In the genomic region with DNA sequence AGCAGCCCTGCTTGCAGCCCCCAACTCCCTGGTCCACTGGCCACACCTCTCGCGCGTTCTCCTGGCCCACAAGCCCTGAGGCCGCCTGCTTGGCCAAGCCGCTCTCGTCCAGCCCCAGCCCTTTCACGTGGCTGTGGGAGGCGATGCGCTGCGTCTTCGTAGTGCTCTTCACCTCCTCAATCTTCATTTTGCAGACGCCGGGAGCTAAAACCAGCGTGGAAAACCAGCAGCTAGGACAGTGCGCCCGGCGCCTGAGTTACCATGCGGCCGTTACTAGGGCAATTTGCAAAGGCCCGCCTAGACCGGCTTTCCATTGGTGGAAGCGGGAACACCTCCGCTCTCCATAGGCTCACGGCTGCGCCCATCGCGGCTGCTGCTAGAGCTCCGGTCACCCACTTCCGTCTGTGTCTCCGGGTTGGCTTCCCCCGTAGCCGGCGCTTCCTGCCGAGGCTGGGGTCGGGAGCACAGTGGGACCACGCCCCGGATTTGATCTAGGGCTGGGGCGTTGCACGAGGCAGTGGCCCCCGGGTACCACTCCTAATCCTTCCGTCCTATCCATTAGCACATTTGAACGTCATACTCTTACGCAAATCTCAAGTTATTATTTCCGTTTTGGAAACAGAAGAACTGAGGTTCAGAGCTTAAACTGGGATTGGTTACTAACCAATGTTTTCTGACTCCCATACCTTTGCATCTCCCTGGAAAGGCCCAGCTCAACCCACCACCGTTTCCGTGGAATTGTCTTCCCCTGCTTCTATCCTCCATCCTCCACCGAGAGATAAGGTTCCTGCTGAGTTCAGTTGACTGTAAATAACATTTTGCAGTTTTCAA, we compare ENCODE assay signal across 1 cellular context.
TF ChIP-seq lines count a peak whose summit lies in the region.

A gene (minus strand): TSS at position 275 of the 831 bp plus-strand sequence. CDS start 88 bp downstream, at position 187.

TF ChIP-seq in HepG2, 621 proteins besides CTCF, POLR2A, EP300 and RAD21 (continued from another document and continues in another):
- TF ChIP-seq, protein P1, sequence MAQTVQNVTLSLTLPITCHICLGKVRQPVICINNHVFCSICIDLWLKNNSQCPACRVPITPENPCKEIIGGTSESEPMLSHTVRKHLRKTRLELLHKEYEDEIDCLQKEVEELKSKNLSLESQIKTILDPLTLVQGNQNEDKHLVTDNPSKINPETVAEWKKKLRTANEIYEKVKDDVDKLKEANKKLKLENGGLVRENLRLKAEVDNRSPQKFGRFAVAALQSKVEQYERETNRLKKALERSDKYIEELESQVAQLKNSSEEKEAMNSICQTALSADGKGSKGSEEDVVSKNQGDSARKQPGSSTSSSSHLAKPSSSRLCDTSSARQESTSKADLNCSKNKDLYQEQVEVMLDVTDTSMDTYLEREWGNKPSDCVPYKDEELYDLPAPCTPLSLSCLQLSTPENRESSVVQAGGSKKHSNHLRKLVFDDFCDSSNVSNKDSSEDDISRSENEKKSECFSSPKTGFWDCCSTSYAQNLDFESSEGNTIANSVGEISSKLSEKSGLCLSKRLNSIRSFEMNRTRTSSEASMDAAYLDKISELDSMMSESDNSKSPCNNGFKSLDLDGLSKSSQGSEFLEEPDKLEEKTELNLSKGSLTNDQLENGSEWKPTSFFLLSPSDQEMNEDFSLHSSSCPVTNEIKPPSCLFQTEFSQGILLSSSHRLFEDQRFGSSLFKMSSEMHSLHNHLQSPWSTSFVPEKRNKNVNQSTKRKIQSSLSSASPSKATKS (CRISPR knock-in tag; IDR thresholded peaks at IDR 0.05): no peak
- TF ChIP-seq ZNF703 (CRISPR knock-in tag; IDR thresholded peaks at IDR 0.05; ENCODE audit: borderline replicate concordance) (no peak), ZMYM2 (CRISPR knock-in tag; IDR thresholded peaks at IDR 0.05) (peak; percentile 48; the same call in 1 of the 2 replicates), HOXA5 (CRISPR knock-in tag; IDR thresholded peaks at IDR 0.05) (peak; percentile 91), FOXA3 (CRISPR knock-in tag; IDR thresholded peaks at IDR 0.05) (peak; percentile 47; the same call in 1 of the 2 replicates), SMC3 (IDR thresholded peaks at IDR 0.05; ENCODE audit: low read length) (no peak), HNRNPH1 (optimal IDR thresholded peaks at IDR 0.05; ENCODE audit: low read depth, low read length) (no peak), XRCC5 (optimal IDR thresholded peaks at IDR 0.05; ENCODE audit: low read length) (peak; percentile 86), ZSCAN29 (CRISPR knock-in tag; conservative IDR thresholded peaks at IDR 0.05) (peak; percentile 36; the same call in 1 of the 2 replicates)
- TF ChIP-seq, protein P2, sequence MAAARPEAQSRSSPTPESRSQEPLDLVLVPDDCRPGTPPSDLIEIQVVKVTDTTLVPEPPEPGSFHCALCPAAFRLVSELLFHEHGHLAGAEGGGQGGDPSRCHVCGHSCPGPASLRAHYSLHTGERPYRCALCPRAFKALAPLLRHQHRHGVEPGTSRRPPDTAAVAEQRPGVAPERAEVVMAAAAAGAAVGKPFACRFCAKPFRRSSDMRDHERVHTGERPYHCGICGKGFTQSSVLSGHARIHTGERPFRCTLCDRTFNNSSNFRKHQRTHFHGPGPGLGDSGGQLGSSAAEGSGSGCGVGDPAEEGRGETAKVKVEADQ (CRISPR knock-in tag; IDR thresholded peaks at IDR 0.05; ENCODE audit: borderline replicate concordance): 0 out of 2 replicates have a peak, but pooled peaks have one; percentile 30
- TF ChIP-seq, protein P3, sequence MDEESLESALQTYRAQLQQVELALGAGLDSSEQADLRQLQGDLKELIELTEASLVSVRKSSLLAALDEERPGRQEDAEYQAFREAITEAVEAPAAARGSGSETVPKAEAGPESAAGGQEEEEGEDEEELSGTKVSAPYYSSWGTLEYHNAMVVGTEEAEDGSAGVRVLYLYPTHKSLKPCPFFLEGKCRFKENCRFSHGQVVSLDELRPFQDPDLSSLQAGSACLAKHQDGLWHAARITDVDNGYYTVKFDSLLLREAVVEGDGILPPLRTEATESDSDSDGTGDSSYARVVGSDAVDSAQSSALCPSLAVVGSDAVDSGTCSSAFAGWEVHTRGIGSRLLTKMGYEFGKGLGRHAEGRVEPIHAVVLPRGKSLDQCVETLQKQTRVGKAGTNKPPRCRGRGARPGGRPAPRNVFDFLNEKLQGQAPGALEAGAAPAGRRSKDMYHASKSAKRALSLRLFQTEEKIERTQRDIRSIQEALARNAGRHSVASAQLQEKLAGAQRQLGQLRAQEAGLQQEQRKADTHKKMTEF (CRISPR knock-in tag; IDR thresholded peaks at IDR 0.05): peak; percentile 90
- TF ChIP-seq, protein P4, sequence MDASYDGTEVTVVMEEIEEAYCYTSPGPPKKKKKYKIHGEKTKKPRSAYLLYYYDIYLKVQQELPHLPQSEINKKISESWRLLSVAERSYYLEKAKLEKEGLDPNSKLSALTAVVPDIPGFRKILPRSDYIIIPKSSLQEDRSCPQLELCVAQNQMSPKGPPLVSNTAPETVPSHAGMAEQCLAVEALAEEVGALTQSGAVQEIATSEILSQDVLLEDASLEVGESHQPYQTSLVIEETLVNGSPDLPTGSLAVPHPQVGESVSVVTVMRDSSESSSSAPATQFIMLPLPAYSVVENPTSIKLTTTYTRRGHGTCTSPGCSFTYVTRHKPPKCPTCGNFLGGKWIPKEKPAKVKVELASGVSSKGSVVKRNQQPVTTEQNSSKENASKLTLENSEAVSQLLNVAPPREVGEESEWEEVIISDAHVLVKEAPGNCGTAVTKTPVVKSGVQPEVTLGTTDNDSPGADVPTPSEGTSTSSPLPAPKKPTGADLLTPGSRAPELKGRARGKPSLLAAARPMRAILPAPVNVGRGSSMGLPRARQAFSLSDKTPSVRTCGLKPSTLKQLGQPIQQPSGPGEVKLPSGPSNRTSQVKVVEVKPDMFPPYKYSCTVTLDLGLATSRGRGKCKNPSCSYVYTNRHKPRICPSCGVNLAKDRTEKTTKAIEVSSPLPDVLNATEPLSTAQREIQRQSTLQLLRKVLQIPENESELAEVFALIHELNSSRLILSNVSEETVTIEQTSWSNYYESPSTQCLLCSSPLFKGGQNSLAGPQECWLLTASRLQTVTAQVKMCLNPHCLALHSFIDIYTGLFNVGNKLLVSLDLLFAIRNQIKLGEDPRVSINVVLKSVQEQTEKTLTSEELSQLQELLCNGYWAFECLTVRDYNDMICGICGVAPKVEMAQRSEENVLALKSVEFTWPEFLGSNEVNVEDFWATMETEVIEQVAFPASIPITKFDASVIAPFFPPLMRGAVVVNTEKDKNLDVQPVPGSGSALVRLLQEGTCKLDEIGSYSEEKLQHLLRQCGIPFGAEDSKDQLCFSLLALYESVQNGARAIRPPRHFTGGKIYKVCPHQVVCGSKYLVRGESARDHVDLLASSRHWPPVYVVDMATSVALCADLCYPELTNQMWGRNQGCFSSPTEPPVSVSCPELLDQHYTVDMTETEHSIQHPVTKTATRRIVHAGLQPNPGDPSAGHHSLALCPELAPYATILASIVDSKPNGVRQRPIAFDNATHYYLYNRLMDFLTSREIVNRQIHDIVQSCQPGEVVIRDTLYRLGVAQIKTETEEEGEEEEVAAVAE (CRISPR knock-in tag; IDR thresholded peaks at IDR 0.05; ENCODE audit: borderline replicate concordance): peak; percentile 86; the same call in 1 of the 2 replicates
- TF ChIP-seq, protein P5, sequence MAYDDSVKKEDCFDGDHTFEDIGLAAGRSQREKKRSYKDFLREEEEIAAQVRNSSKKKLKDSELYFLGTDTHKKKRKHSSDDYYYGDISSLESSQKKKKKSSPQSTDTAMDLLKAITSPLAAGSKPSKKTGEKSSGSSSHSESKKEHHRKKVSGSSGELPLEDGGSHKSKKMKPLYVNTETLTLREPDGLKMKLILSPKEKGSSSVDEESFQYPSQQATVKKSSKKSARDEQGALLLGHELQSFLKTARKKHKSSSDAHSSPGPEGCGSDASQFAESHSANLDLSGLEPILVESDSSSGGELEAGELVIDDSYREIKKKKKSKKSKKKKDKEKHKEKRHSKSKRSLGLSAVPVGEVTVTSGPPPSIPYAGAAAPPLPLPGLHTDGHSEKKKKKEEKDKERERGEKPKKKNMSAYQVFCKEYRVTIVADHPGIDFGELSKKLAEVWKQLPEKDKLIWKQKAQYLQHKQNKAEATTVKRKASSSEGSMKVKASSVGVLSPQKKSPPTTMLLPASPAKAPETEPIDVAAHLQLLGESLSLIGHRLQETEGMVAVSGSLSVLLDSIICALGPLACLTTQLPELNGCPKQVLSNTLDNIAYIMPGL (CRISPR knock-in tag; IDR thresholded peaks at IDR 0.05; ENCODE audit: borderline replicate concordance in 1 of 2, low read depth in 1 of 2): peak; percentile 68 to 71
- TF ChIP-seq, protein P6, sequence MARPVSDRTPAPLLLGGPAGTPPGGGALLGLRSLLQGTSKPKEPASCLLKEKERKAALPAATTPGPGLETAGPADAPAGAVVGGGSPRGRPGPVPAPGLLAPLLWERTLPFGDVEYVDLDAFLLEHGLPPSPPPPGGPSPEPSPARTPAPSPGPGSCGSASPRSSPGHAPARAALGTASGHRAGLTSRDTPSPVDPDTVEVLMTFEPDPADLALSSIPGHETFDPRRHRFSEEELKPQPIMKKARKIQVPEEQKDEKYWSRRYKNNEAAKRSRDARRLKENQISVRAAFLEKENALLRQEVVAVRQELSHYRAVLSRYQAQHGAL (CRISPR knock-in tag; IDR thresholded peaks at IDR 0.05; ENCODE audit: not compliant biosample characterization): no peak
- TF ChIP-seq, protein P7, sequence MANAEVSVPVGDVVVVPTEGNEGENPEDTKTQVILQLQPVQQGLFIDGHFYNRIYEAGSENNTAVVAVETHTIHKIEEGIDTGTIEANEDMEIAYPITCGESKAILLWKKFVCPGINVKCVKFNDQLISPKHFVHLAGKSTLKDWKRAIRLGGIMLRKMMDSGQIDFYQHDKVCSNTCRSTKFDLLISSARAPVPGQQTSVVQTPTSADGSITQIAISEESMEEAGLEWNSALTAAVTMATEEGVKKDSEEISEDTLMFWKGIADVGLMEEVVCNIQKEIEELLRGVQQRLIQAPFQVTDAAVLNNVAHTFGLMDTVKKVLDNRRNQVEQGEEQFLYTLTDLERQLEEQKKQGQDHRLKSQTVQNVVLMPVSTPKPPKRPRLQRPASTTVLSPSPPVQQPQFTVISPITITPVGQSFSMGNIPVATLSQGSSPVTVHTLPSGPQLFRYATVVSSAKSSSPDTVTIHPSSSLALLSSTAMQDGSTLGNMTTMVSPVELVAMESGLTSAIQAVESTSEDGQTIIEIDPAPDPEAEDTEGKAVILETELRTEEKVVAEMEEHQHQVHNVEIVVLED (CRISPR knock-in tag; IDR thresholded peaks at IDR 0.05; ENCODE audit: borderline replicate concordance): peak; percentile 73
- TF ChIP-seq, protein P8, sequence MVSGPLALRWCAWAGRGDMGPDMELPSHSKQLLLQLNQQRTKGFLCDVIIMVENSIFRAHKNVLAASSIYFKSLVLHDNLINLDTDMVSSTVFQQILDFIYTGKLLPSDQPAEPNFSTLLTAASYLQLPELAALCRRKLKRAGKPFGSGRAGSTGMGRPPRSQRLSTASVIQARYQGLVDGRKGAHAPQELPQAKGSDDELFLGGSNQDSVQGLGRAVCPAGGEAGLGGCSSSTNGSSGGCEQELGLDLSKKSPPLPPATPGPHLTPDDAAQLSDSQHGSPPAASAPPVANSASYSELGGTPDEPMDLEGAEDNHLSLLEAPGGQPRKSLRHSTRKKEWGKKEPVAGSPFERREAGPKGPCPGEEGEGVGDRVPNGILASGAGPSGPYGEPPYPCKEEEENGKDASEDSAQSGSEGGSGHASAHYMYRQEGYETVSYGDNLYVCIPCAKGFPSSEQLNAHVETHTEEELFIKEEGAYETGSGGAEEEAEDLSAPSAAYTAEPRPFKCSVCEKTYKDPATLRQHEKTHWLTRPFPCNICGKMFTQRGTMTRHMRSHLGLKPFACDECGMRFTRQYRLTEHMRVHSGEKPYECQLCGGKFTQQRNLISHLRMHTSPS (CRISPR knock-in tag; IDR thresholded peaks at IDR 0.05; ENCODE audit: low read depth): peak; percentile 32; the same call in 1 of the 2 replicates
- TF ChIP-seq, protein P9, sequence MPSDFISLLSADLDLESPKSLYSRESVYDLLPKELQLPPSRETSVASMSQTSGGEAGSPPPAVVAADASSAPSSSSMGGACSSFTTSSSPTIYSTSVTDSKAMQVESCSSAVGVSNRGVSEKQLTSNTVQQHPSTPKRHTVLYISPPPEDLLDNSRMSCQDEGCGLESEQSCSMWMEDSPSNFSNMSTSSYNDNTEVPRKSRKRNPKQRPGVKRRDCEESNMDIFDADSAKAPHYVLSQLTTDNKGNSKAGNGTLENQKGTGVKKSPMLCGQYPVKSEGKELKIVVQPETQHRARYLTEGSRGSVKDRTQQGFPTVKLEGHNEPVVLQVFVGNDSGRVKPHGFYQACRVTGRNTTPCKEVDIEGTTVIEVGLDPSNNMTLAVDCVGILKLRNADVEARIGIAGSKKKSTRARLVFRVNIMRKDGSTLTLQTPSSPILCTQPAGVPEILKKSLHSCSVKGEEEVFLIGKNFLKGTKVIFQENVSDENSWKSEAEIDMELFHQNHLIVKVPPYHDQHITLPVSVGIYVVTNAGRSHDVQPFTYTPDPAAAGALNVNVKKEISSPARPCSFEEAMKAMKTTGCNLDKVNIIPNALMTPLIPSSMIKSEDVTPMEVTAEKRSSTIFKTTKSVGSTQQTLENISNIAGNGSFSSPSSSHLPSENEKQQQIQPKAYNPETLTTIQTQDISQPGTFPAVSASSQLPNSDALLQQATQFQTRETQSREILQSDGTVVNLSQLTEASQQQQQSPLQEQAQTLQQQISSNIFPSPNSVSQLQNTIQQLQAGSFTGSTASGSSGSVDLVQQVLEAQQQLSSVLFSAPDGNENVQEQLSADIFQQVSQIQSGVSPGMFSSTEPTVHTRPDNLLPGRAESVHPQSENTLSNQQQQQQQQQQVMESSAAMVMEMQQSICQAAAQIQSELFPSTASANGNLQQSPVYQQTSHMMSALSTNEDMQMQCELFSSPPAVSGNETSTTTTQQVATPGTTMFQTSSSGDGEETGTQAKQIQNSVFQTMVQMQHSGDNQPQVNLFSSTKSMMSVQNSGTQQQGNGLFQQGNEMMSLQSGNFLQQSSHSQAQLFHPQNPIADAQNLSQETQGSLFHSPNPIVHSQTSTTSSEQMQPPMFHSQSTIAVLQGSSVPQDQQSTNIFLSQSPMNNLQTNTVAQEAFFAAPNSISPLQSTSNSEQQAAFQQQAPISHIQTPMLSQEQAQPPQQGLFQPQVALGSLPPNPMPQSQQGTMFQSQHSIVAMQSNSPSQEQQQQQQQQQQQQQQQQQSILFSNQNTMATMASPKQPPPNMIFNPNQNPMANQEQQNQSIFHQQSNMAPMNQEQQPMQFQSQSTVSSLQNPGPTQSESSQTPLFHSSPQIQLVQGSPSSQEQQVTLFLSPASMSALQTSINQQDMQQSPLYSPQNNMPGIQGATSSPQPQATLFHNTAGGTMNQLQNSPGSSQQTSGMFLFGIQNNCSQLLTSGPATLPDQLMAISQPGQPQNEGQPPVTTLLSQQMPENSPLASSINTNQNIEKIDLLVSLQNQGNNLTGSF (CRISPR knock-in tag; IDR thresholded peaks at IDR 0.05): no peak
- TF ChIP-seq, protein P10, sequence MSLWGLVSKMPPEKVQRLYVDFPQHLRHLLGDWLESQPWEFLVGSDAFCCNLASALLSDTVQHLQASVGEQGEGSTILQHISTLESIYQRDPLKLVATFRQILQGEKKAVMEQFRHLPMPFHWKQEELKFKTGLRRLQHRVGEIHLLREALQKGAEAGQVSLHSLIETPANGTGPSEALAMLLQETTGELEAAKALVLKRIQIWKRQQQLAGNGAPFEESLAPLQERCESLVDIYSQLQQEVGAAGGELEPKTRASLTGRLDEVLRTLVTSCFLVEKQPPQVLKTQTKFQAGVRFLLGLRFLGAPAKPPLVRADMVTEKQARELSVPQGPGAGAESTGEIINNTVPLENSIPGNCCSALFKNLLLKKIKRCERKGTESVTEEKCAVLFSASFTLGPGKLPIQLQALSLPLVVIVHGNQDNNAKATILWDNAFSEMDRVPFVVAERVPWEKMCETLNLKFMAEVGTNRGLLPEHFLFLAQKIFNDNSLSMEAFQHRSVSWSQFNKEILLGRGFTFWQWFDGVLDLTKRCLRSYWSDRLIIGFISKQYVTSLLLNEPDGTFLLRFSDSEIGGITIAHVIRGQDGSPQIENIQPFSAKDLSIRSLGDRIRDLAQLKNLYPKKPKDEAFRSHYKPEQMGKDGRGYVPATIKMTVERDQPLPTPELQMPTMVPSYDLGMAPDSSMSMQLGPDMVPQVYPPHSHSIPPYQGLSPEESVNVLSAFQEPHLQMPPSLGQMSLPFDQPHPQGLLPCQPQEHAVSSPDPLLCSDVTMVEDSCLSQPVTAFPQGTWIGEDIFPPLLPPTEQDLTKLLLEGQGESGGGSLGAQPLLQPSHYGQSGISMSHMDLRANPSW (CRISPR knock-in tag; IDR thresholded peaks at IDR 0.05; ENCODE audit: borderline replicate concordance): no peak
